In genomic region chr1:44783697-44784093, GRCh38 we compare ENCODE assay signal across 10 cellular contexts. TPM values are rescaled to one million over a fixed set of nuclear protein-coding genes. Genes with fewer than 3 reads are reported as not detected.
DNase-seq lines count a peak whose midpoint lies in the region; ATAC-seq and TF ChIP-seq lines count a peak whose summit lies in the region.
"Had no signal": no experiment of that assay in that cellular context is flagged by ENCODE, and none has a peak within 500 bp of the region (broad histone marks: within the 10 kb centered on the region; RNA-seq: fewer than 3 reads in every experiment).

No MANE protein-coding gene starts in this region.

- no TSS peak for BruUV-seq in Panc1 (replicated peaks; lab: Mats Ljungman, UMichigan)

- POLR2A ChIA-PET in Panc1 (lab: Charles Lee): interaction anchor here (0.7 kb wide), 1 partner anchor 9 kb away, joined by 4 read pairs; the partner anchor contains the start of gene RPS8

- in situ Hi-C loops in Panc1 (cut with HindIII; ENCODE audit: low pct_unique_long_range_greater_than_20kb, low sequenced_read_pairs) (no loop called here), gastrocnemius medialis (cut with MboI; ENCODE audit: low sequenced_read_pairs in 4 of 4) (loop anchor here in 2 of 4 donors (10.0 to 25.0 kb wide), 3 partner anchors 51 to 729 kb away; partner anchors contain the start of genes CCDC163 (in 1 of the 2), EIF2B3 (in 1 of the 2), MMACHC (in 1 of the 2) and PRDX1 (in 1 of the 2))

- no peak overlapping the region for H3K27ac ChIP-seq in Panc1 (ENCODE audit: low read length)
- H3K27ac ChIP-seq in gastrocnemius medialis: peak overlapping the region in 1 of 4 donors; percentile 12

- CTCF ChIA-PET in Panc1 (lab: Charles Lee): interaction anchor here (0.6 to 1.1 kb wide), 4 partner anchors 9 to 289 kb away, joined by 3 to 9 read pairs (median 5); no protein-coding TSS in a partner anchor

- no peaks in the 10 kb centered on the region for H3K36me3 ChIP-seq in Panc1 (ENCODE audit: control insufficient read depth, insufficient read depth, low read length)
- peaks cover 0 to 18% of the 10 kb centered on the region in 2 donors for H3K36me3 ChIP-seq in gastrocnemius medialis

- intact Hi-C loops in Panc1 (cut with micrococcal nuclease; ENCODE audit: unreplicated experiment) (no loop called here), gastrocnemius medialis (cut with DNase I; ENCODE audit: low total_unique reads) (no loop called here)

- H3K4me3 ChIP-seq in GM12865 (ENCODE audit: low read depth, low read length) (peak overlapping the region; percentile 64), Panc1 (ENCODE audit: low read depth in 2 of 2, low read length in 2 of 2) (peak overlapping the region; percentile 14 to 24), fibroblast of villous mesenchyme (ENCODE audit: low read depth, low read length) (peak overlapping the region; percentile 36), gastrocnemius medialis (peak overlapping the region; percentile 48 to 63 (median 56))

- TF ChIP-seq CTCF in GM12865 (IDR thresholded peaks at IDR 0.05; ENCODE audit: insufficient read depth, low read depth, low read length, missing control alignments): no peak
- no peak for TF ChIP-seq CTCF in Panc1 (IDR thresholded peaks at IDR 0.05)
- no peak for TF ChIP-seq CTCF in fibroblast of villous mesenchyme (IDR thresholded peaks at IDR 0.05; ENCODE audit: insufficient read depth, low read depth, low read length)
- TF ChIP-seq CTCF in gastrocnemius medialis (IDR thresholded peaks at IDR 0.05 in 4 of 5, conservative IDR thresholded peaks at IDR 0.05 in 1 of 5): no peak

- no peaks in the 10 kb centered on the region for H3K27me3 ChIP-seq in Panc1 (ENCODE audit: control insufficient read depth, insufficient read depth, low read length)
- H3K27me3 ChIP-seq in gastrocnemius medialis: no peaks in the 10 kb centered on the region

- no peaks in the 10 kb centered on the region; the same call in 1 of the 2 replicates for H3K4me1 ChIP-seq in Panc1 (ENCODE audit: control insufficient read depth, insufficient read depth, low read length)
- peaks cover 19 to 28% of the 10 kb centered on the region in 2 donors for H3K4me1 ChIP-seq in gastrocnemius medialis

- no peak for DNase-seq in GM12865 (ENCODE audit: low read depth)
- DNase-seq in Panc1 (ENCODE audit: low read depth, low spot score): no peak
- DNase-seq in fibroblast of villous mesenchyme (ENCODE audit: low read depth): no peak
- no peak for DNase-seq in gastrocnemius medialis
- no peak for DNase-seq in hippocampal formation (lab: John Stamatoyannopoulos, UW)

- H3K9me3 ChIP-seq in Panc1 (ENCODE audit: control insufficient read depth, insufficient read depth, low read depth, low read length) (no peaks in the 10 kb centered on the region), gastrocnemius medialis (no peaks in the 10 kb centered on the region)

- no peak for TF ChIP-seq POLR2A in gastrocnemius medialis (IDR thresholded peaks at IDR 0.05)

- ATAC-seq in Panc1: peak; percentile 14; the same call in 1 of the 2 replicates
- no peak for ATAC-seq in gastrocnemius medialis
- ATAC-seq in GM19023 (IDR thresholded peaks at IDR 0.05; ENCODE audit: unreplicated experiment): no peak
- ATAC-seq in HG03175 (IDR thresholded peaks at IDR 0.05; ENCODE audit: unreplicated experiment): no peak
- ATAC-seq in HG03432 (IDR thresholded peaks at IDR 0.05; ENCODE audit: unreplicated experiment): no peak

RNA-seq across cellular contexts. Expression of gene BEST4, which starts 4.3 kb away (rescaled TPM):
- total RNA-seq in Panc1 (2021; ENCODE audit: unreplicated experiment): 0.15 TPM
- polyA plus RNA-seq in Panc1 (2012; ENCODE audit: insufficient read length): 0.11 TPM
- total RNA-seq in fibroblast of villous mesenchyme: not detected in 2 replicates
- total RNA-seq in gastrocnemius medialis: under 1 TPM in 1 of 4 donors, not detected in 3; 0.32 TPM
- total RNA-seq: LHCN-M2 had no signal

RNA-seq across cellular contexts. Expression of gene RPS8, which starts 8.4 kb away (rescaled TPM):
- 1,087 TPM for total RNA-seq in Panc1 (2021; ENCODE audit: unreplicated experiment)
- polyA plus RNA-seq in Panc1 (2012; ENCODE audit: insufficient read length): 1,474 TPM
- 1,148 and 1,233 TPM in 2 replicates for total RNA-seq in fibroblast of villous mesenchyme
- total RNA-seq in gastrocnemius medialis: 1,000 to 10,000 TPM; 1,137 to 2,085 (median 1,818) TPM

RNA-seq across cellular contexts. Expression of gene PLK3, which starts 16.5 kb away (rescaled TPM):
- total RNA-seq in Panc1 (2021; ENCODE audit: unreplicated experiment) (13.7 TPM), fibroblast of villous mesenchyme (44.0 and 44.5 TPM in 2 replicates), gastrocnemius medialis (1 to 10 TPM; 1.6 to 4.3 (median 3.6) TPM)
- polyA plus RNA-seq in Panc1 (2012; ENCODE audit: insufficient read length): 7.3 TPM

RNA-seq across cellular contexts. Expression of gene DYNLT4, which starts 23.5 kb away (rescaled TPM):
- total RNA-seq in Panc1 (2021; ENCODE audit: unreplicated experiment) (not detected), fibroblast of villous mesenchyme (under 0.01 TPM in 1 of 2 replicates, not detected in the other), gastrocnemius medialis (not detected)
- not detected for polyA plus RNA-seq in Panc1 (2012; ENCODE audit: insufficient read length)
- total RNA-seq: LHCN-M2, temporal lobe had no signal

RNA-seq across cellular contexts. Expression of gene BTBD19, which starts 24.6 kb away (rescaled TPM):
- total RNA-seq in Panc1 (2021; ENCODE audit: unreplicated experiment): 2.6 TPM
- 0.61 TPM for polyA plus RNA-seq in Panc1 (2012; ENCODE audit: insufficient read length)
- total RNA-seq in fibroblast of villous mesenchyme: 11.6 and 13.0 TPM in 2 replicates
- total RNA-seq in gastrocnemius medialis: 1 to 10 TPM in 1 of 4 donors, under 1 TPM in 2, not detected in 1; 0.71 to 1.4 (median 0.91) TPM
